Comparison of ENCODE assay signal across 19 cellular contexts in genomic region chr7:156549636-156550035, GRCh38.
DNase-seq lines count a peak whose midpoint lies in the region; ATAC-seq and TF ChIP-seq lines count a peak whose summit lies in the region.
"Had no signal": no experiment of that assay in that cellular context is flagged by ENCODE, and none has a peak within 500 bp of the region (broad histone marks: within the 10 kb centered on the region; RNA-seq: fewer than 3 reads in every experiment).

No MANE protein-coding gene starts in this region.

- intact Hi-C loops in natural killer cell (cut with micrococcal nuclease), result no loop called here
- intact Hi-C loops in esophagus muscularis mucosa (cut with DNase I), result no loop called here
- intact Hi-C loops in left cardiac atrium (cut with DNase I), result no loop called here

- H3K4me3 Mint-ChIP-seq in natural killer cell treated with Interleukin-12 subunit alpha and Interleukin-12 subunit beta and Interleukin-15 and Interleukin-18, amount 100 ng/mL, for 72 hours, result no peak overlapping the region
- no peak overlapping the region for H3K4me3 Mint-ChIP-seq in natural killer cell
- H3K4me3 Mint-ChIP-seq: B cell; CD14-positive monocyte; CD4-positive, alpha-beta memory T cell; CD4-positive, CD25-positive, alpha-beta regulatory T cell; CD8-positive, alpha-beta memory T cell had no signal

- no peaks in the 10 kb centered on the region for H3K4me1 Mint-ChIP-seq in natural killer cell treated with Interleukin-12 subunit alpha and Interleukin-12 subunit beta and Interleukin-15 and Interleukin-18, amount 100 ng/mL, for 72 hours (ENCODE audit: low read depth in 2 of 2)
- H3K4me1 Mint-ChIP-seq in natural killer cell, result no peaks in the 10 kb centered on the region
- H3K4me1 Mint-ChIP-seq: B cell; CD14-positive monocyte; CD4-positive, CD25-positive, alpha-beta regulatory T cell; CD8-positive, alpha-beta memory T cell had no signal

- TF ChIP-seq CTCF in natural killer cell (IDR thresholded peaks at IDR 0.05) (no peak), esophagus muscularis mucosa (IDR thresholded peaks at IDR 0.05) (no peak)

- no peaks in the 10 kb centered on the region for H3K36me3 Mint-ChIP-seq in natural killer cell treated with Interleukin-12 subunit alpha and Interleukin-12 subunit beta and Interleukin-15 and Interleukin-18, amount 100 ng/mL, for 72 hours
- H3K36me3 Mint-ChIP-seq in natural killer cell, result no peaks in the 10 kb centered on the region
- H3K36me3 Mint-ChIP-seq: CD14-positive monocyte; CD4-positive, alpha-beta memory T cell; CD4-positive, CD25-positive, alpha-beta regulatory T cell had no signal

- peaks cover 7 to 34% of the 10 kb centered on the region in 2 donors for H3K27me3 Mint-ChIP-seq in natural killer cell treated with Interleukin-12 subunit alpha and Interleukin-12 subunit beta and Interleukin-15 and Interleukin-18, amount 100 ng/mL, for 72 hours
- H3K27me3 Mint-ChIP-seq in natural killer cell (ENCODE audit: low read depth in 2 of 2), result peaks cover 6 to 7% of the 10 kb centered on the region in 2 donors
- H3K27me3 Mint-ChIP-seq: CD4-positive, CD25-positive, alpha-beta regulatory T cell had no signal

- H3K4me1 ChIP-seq in esophagus muscularis mucosa, result no peaks in the 10 kb centered on the region
- H3K4me1 ChIP-seq: A549 had no signal

- H3K9me3 ChIP-seq in esophagus muscularis mucosa, result peaks cover 0 to 23% (median 0%) of the 10 kb centered on the region in 4 donors
- H3K9me3 ChIP-seq: A549 had no signal

- DNase-seq in natural killer cell treated with Interleukin-12 subunit alpha and Interleukin-12 subunit beta and Interleukin-15 and Interleukin-18, amount 100 ng/mL, for 72 hours (ENCODE audit: low spot score), result no peak
- no peak for DNase-seq in natural killer cell
- DNase-seq in esophagus muscularis mucosa (ENCODE audit: extremely low spot score), result peak; percentile 53
- no peak for DNase-seq in left cardiac atrium
- DNase-seq in activated CD8-positive, alpha-beta memory T cell treated with anti-CD3 and anti-CD28 coated beads, Interleukin-2, amount 50 U/mL, for 48 hours, result no peak
- DNase-seq: AML-193; C1 segment of cervical spinal cord; CD4-positive, alpha-beta memory T cell; CD4-positive, CD25-positive, alpha-beta regulatory T cell; CD8-positive, alpha-beta memory T cell; COR-L47; DMS 273 treated with DMSO at 0.1 percent for 48 hours; DMS153; DMS79 treated with DMSO at 0.1 percent for 48 hours; GF-D8 had no signal

- no peaks in the 10 kb centered on the region for H3K27me3 ChIP-seq in esophagus muscularis mucosa

- H3K27ac Mint-ChIP-seq in natural killer cell treated with Interleukin-12 subunit alpha and Interleukin-12 subunit beta and Interleukin-15 and Interleukin-18, amount 100 ng/mL, for 72 hours, result no peak overlapping the region
- no peak overlapping the region for H3K27ac Mint-ChIP-seq in natural killer cell
- H3K27ac Mint-ChIP-seq: B cell; CD14-positive monocyte; CD4-positive, alpha-beta memory T cell; CD4-positive, CD25-positive, alpha-beta regulatory T cell; CD8-positive, alpha-beta memory T cell had no signal

- H3K9me3 Mint-ChIP-seq in natural killer cell treated with Interleukin-12 subunit alpha and Interleukin-12 subunit beta and Interleukin-15 and Interleukin-18, amount 100 ng/mL, for 72 hours, result no peaks in the 10 kb centered on the region
- peaks cover 0 to 2% of the 10 kb centered on the region in 2 donors for H3K9me3 Mint-ChIP-seq in natural killer cell

- no peak for TF ChIP-seq POLR2A in esophagus muscularis mucosa (IDR thresholded peaks at IDR 0.05; ENCODE audit: low read depth)

- ATAC-seq in natural killer cell treated with Interleukin-12 subunit alpha and Interleukin-12 subunit beta and Interleukin-15 and Interleukin-18, amount 100 ng/mL, for 72 hours, result peak; percentile 6 to 38
- ATAC-seq in natural killer cell, result no peak
- no peak for ATAC-seq in left cardiac atrium
- ATAC-seq: A549 had no signal

- H3K4me3 ChIP-seq in esophagus muscularis mucosa, result no peak overlapping the region
- H3K4me3 ChIP-seq: A549 had no signal

- 96% methylated on average over 9 of the region's 9 CpGs for WGBS in esophagus muscularis mucosa

- H3K36me3 ChIP-seq in esophagus muscularis mucosa, result no peaks in the 10 kb centered on the region

- no peak overlapping the region for H3K27ac ChIP-seq in esophagus muscularis mucosa (replicated peaks in 1 of 4)
- H3K27ac ChIP-seq: 22Rv1, A549 had no signal

- no peak for TF ChIP-seq EP300 in esophagus muscularis mucosa (IDR thresholded peaks at IDR 0.05)

Comparison
In these comparisons a context has a peak if more than half of its experiments do, and no peak if none do; other contexts are left out.
1. ATAC-seq: peak in natural killer cell treated with Interleukin-12 subunit alpha and Interleukin-12 subunit beta and Interleukin-15 and Interleukin-18, amount 100 ng/mL, for 72 hours (2 of 2); none in natural killer cell (0 of 3) and left cardiac atrium (0 of 2).